Comparison of ENCODE assay signal across 8 cellular contexts in genomic region chr9:127980706-127981558, GRCh38. TPM values are rescaled to one million over a fixed set of nuclear protein-coding genes. Genes with fewer than 3 reads are reported as not detected.
DNase-seq lines count a peak whose midpoint lies in the region; ATAC-seq and TF ChIP-seq lines count a peak whose summit lies in the region.

Gene EEIG1 (minus strand): TSS chr9:127980989. CDS start chr9:127980137, 852 bp downstream.

- peak; percentile 91 for ATAC-seq in stimulated activated naive CD8-positive, alpha-beta T cell treated with anti-CD3 and anti-CD28 coated beads, Interleukin-15, Interleukin-2, amounts not matched to agents 100 U/mL and 50 U/mL, for 24 hours

- H3K4me1 Mint-ChIP-seq in nephron progenitor cell = peaks cover 68% of the 10 kb centered on the region

- H3K27me3 ChIP-seq in H7 (ENCODE audit: control insufficient read depth, insufficient read depth, low read length) = no peaks in the 10 kb centered on the region
- H3K27me3 ChIP-seq in MG63 = no peaks in the 10 kb centered on the region

- H3K27me3 Mint-ChIP-seq in nephron progenitor cell (ENCODE audit: low read depth, poor library complexity) = peaks cover 3% of the 10 kb centered on the region

- peak; percentile 91 for DNase-seq in ELR (ENCODE audit: low read depth)
- DNase-seq in H7 = peak; percentile 99
- DNase-seq in MG63 = peak; percentile 95
- peak; percentile 51 for DNase-seq in SHP77 treated with DMSO at 0.1 percent for 48 hours (lab: John Stamatoyannopoulos, UW)
- DNase-seq in activated effector memory CD4-positive, alpha-beta T cell treated with Interleukin-2 at 50 U/mL for 16 hours = peak; percentile 98
- DNase-seq in fibroblast of the aortic adventitia (ENCODE audit: low read depth) = peak; percentile 84
- peak; percentile 99 for DNase-seq in nephron progenitor cell
- DNase-seq in stimulated activated naive CD8-positive, alpha-beta T cell treated with anti-CD3 and anti-CD28 coated beads, Interleukin-15, Interleukin-2, amounts not matched to agents 100 U/mL and 50 U/mL, for 24 hours = peak; percentile 99

- H3K4me3 ChIP-seq in H7 (ENCODE audit: insufficient read depth, low read depth, low read length) = peak within 1 kb of the TSS; percentile 84
- H3K4me3 ChIP-seq in MG63 = peak within 1 kb of the TSS; percentile 85
- peak within 1 kb of the TSS; percentile 86 for H3K4me3 ChIP-seq in fibroblast of the aortic adventitia (ENCODE audit: low read depth, low read length)

- H3K36me3 ChIP-seq in H7 (replicated peaks; ENCODE audit: control insufficient read depth, insufficient read depth, low read length) (peaks cover 2% of the 10 kb centered on the region), MG63 (peaks cover 18% of the 10 kb centered on the region)

- no peaks in the 10 kb centered on the region for H3K9me3 ChIP-seq in MG63

- no peaks in the 10 kb centered on the region for H3K9me3 Mint-ChIP-seq in nephron progenitor cell

- no peaks in the 10 kb centered on the region for H3K36me3 Mint-ChIP-seq in nephron progenitor cell (ENCODE audit: low read depth)

- TF ChIP-seq CTCF in fibroblast of the aortic adventitia (IDR thresholded peaks at IDR 0.05; ENCODE audit: insufficient read depth, low read length) (no peak), nephron progenitor cell (IDR thresholded peaks at IDR 0.05) (no peak)

- H3K4me3 Mint-ChIP-seq in nephron progenitor cell = peak within 1 kb of the TSS; percentile 95

- H3K27ac Mint-ChIP-seq in nephron progenitor cell = peak within 1 kb of the TSS; percentile 98

RNA-seq across cellular contexts. Expression of gene EEIG1, which starts in this region (rescaled TPM):
- total RNA-seq in H7 (2014; rRNA removed; shearing (Covaris generic)) = 16.9 and 27.1 TPM in 2 replicates
- total RNA-seq in MG63 (2014; rRNA removed; shearing (Covaris generic); ENCODE audit: low replicate concordance) = 10.3 and 11.8 TPM in 2 replicates
- 32.4 and 50.3 TPM in 2 replicates for total RNA-seq in fibroblast of the aortic adventitia (ENCODE audit: low replicate concordance)

Comparison
In these comparisons a context has a peak if more than half of its experiments do, and no peak if none do; other contexts are left out.
1. Peak in every context shown above with its lines: DNase-seq, ATAC-seq and H3K4me3 ChIP-seq.